8 cellular contexts compared by ENCODE assay signal in the genomic region with DNA sequence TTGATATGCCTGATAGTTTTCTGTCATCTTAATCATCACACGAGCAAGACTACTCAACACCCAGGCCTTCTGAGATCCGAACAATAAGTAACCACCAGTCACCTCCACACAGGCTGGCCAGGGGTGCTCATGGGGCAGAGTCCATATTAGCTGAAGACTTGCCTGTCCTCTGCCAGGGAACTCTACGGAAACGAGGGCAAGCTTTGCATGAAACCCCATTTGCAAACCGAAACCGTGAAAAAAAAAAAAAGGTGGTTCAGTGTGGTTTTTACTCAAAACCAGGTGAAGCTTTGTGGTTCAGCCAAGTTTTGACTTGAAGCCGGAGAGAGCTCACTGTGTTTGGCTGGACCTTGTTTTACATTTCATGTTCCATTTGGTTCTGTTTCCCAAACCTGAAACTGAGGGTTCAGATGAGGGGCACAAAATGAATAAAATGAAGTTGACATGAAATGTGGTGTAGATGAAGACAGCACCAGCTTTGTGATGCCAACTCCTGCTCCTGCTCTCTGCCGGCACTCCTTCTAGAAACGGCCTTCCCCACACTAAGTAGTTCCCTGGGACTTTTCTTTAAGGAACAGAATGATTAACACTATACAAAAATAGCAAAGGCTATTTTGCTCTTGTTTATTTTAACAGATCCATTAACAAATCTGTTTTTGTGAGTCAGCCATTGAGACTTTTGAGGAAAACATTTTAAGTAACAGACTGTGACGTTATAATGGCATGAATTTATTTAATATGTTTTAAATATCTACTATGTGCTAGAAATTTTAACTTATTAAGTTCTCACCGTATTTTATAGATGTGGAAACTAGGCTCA.
DNase-seq lines count a peak whose midpoint lies in the region; ATAC-seq and TF ChIP-seq lines count a peak whose summit lies in the region.

No MANE protein-coding gene starts in this region.

- H3K4me2 ChIP-seq in H9 (ENCODE audit: insufficient read depth, insufficient read length, low read length) = no peak overlapping the region

- H3K27ac Mint-ChIP-seq in H9 = no peak overlapping the region

- no peak overlapping the region for H3T11ph ChIP-seq in H9 (ENCODE audit: low read length)

- H2BK12ac ChIP-seq in H9 (ENCODE audit: insufficient read length, low read depth, low read length) = no peak overlapping the region

- intact Hi-C loops in right cardiac atrium (cut with DNase I) = no loop called here
- intact Hi-C loops in cardiac septum (cut with DNase I) = no loop called here

- H3K36me3 ChIP-seq in effector memory CD4-positive, alpha-beta T cell (ENCODE audit: control insufficient read depth, insufficient read depth, low read length) = no peaks in the 10 kb centered on the region

- H3K79me2 ChIP-seq in H9 (ENCODE audit: insufficient read depth, low read length) = no peaks in the 10 kb centered on the region

- H3K4me1 ChIP-seq in H9 (ENCODE audit: insufficient read depth, low read length) (no peaks in the 10 kb centered on the region; the same call in 1 of the 2 replicates), right cardiac atrium (ENCODE audit: control insufficient read depth, insufficient read depth, low read length) (no peaks in the 10 kb centered on the region)
- peaks cover 39% of the 10 kb centered on the region for H3K4me1 ChIP-seq in effector memory CD4-positive, alpha-beta T cell (ENCODE audit: control insufficient read depth, insufficient read depth, low read length, poor library complexity, severe bottlenecking)

- H2AK5ac ChIP-seq in H9 (ENCODE audit: insufficient read length, low read length) = no peak overlapping the region

- no CpG with 5 or more reads among the region's 11 CpGs for WGBS in H9 (ENCODE audit: extremely low coverage, insufficient read length, low lambda C conversion rate)
- 84% methylated on average over 11 of the region's 11 CpGs for WGBS in right cardiac atrium

- H3K14ac ChIP-seq in H9 (ENCODE audit: insufficient read depth, low read length) = no peak overlapping the region

- TF ChIP-seq CTCF in GM13976 (IDR thresholded peaks at IDR 0.05; ENCODE audit: borderline replicate concordance, control extremely low read depth, extremely low read depth, insufficient read depth, missing control alignments) = no peak
- no peak for TF ChIP-seq CTCF in H9 (conservative IDR thresholded peaks at IDR 0.05)

- peak overlapping the region; percentile 14 for H2AFZ ChIP-seq in H9 (ENCODE audit: low read length)

- no peak overlapping the region for H2BK120ac ChIP-seq in H9 (ENCODE audit: low read depth, low read length, poor library complexity, severe bottlenecking)

- no peaks in the 10 kb centered on the region for H3K36me3 Mint-ChIP-seq in H9 (ENCODE audit: insufficient read depth in 1 of 3, low read depth in 3 of 3)

- no peak overlapping the region for H3K18ac ChIP-seq in H9 (ENCODE audit: insufficient read length, low read depth, low read length)

- no peak overlapping the region for H2BK20ac ChIP-seq in H9 (ENCODE audit: low read depth, low read length, poor library complexity, severe bottlenecking)

- no peak overlapping the region for H3K9ac ChIP-seq in H9 (ENCODE audit: extremely low read depth, insufficient read length, low read length)

- no peak overlapping the region for H3K4ac ChIP-seq in H9 (ENCODE audit: low read depth, low read length)

- H2BK5ac ChIP-seq in H9 (ENCODE audit: insufficient read length, low read length) = no peak overlapping the region

- H3K9me3 ChIP-seq in H9 (ENCODE audit: control insufficient read depth, low read depth, low read length) (no peaks in the 10 kb centered on the region), right cardiac atrium (ENCODE audit: control insufficient read depth, low read length) (no peaks in the 10 kb centered on the region)
- no peaks in the 10 kb centered on the region for H3K9me3 ChIP-seq in effector memory CD4-positive, alpha-beta T cell (ENCODE audit: control insufficient read depth, low read length)

- no peaks in the 10 kb centered on the region for H3K23me2 ChIP-seq in H9 (ENCODE audit: insufficient read length, low read depth, low read length, poor library complexity, severe bottlenecking)

- no peak overlapping the region for H3K56ac ChIP-seq in H9 (ENCODE audit: insufficient read length, low read depth, low read length)

- H3K27me3 ChIP-seq in H9 (ENCODE audit: insufficient read depth, low read length) (no peaks in the 10 kb centered on the region; the same call in 1 of the 2 replicates), right cardiac atrium (ENCODE audit: control insufficient read depth, insufficient read depth) (no peaks in the 10 kb centered on the region)
- H3K27me3 ChIP-seq in effector memory CD4-positive, alpha-beta T cell (replicated peaks; ENCODE audit: control insufficient read depth, insufficient read depth, low read length, poor library complexity, severe bottlenecking) = no peaks in the 10 kb centered on the region

- H4K8ac ChIP-seq in H9 (replicated peaks; ENCODE audit: insufficient read length, low read depth, low read length) = no peak overlapping the region

- DNase-seq in GM13976 (ENCODE audit: low spot score) = peak; percentile 47
- no peak for DNase-seq in H9
- peak; percentile 9 for DNase-seq in NCI-H526 treated with DMSO at 0.1 percent for 48 hours (lab: John Stamatoyannopoulos, UW)
- peak; percentile 28 to 37 (median 31) for DNase-seq in effector memory CD4-positive, alpha-beta T cell
- no peak for DNase-seq in DMS 273 (lab: John Stamatoyannopoulos, UW; ENCODE audit: unreplicated experiment)
- no peak for DNase-seq in HT-29 (ENCODE audit: low spot score)
- no peak for DNase-seq in right cardiac atrium
- DNase-seq in cardiac septum (ENCODE audit: low spot score) = no peak

- no peak overlapping the region for H4K91ac ChIP-seq in H9 (ENCODE audit: insufficient read length, low read depth, low read length)

- peaks cover 0 to 3% of the 10 kb centered on the region in 2 experiments; a peak in 2 of 4 replicates for H3K4me1 Mint-ChIP-seq in H9

- in situ Hi-C loops in GM13976 (cut with MboI; ENCODE audit: low sequenced_read_pairs, unreplicated experiment) = no loop called here

- H3K79me1 ChIP-seq in H9 (ENCODE audit: insufficient read depth, low read depth, low read length, poor library complexity, severe bottlenecking) = no peaks in the 10 kb centered on the region

- H2BK15ac ChIP-seq in H9 (ENCODE audit: low read depth, low read length) = no peak overlapping the region

- H3K23ac ChIP-seq in H9 (ENCODE audit: insufficient read length, low read depth, low read length) = no peak overlapping the region

- H3K27ac ChIP-seq in H9 (ENCODE audit: insufficient read length, low read depth, low read length) = no peak overlapping the region
- H3K27ac ChIP-seq in effector memory CD4-positive, alpha-beta T cell (ENCODE audit: insufficient read depth, low read length, poor library complexity, severe bottlenecking) = peak overlapping the region; percentile 66
- H3K27ac ChIP-seq in right cardiac atrium (ENCODE audit: low read length) = no peak overlapping the region

- peak overlapping the region; percentile 34 for H3K4me3 ChIP-seq in effector memory CD4-positive, alpha-beta T cell (ENCODE audit: insufficient read depth, low read depth, low read length, poor library complexity, severe bottlenecking)
- H3K4me3 ChIP-seq in right cardiac atrium (ENCODE audit: low read length) = no peak overlapping the region

- ATAC-seq in right cardiac atrium = no peak

- no peaks in the 10 kb centered on the region for H3K27me3 Mint-ChIP-seq in H9 (ENCODE audit: low read depth)

- no peak overlapping the region for H3K4me3 Mint-ChIP-seq in H9

- no peaks in the 10 kb centered on the region for H4K20me1 ChIP-seq in H9 (ENCODE audit: control insufficient read depth, insufficient read depth, insufficient read length)

- H4K5ac ChIP-seq in H9 (ENCODE audit: insufficient read length, low read depth, low read length) = no peak overlapping the region

- H3K9me3 Mint-ChIP-seq in H9 = no peaks in the 10 kb centered on the region

Comparison
In these comparisons a context has a peak if more than half of its experiments do, and no peak if none do; other contexts are left out.
1. DNase-seq: peak in GM13976 (single experiment), NCI-H526 treated with DMSO at 0.1 percent for 48 hours (single experiment) and effector memory CD4-positive, alpha-beta T cell (3 of 3); none in H9 (single experiment), DMS 273 (single experiment), HT-29 (single experiment), right cardiac atrium (0 of 3) and cardiac septum (single experiment).